26 cellular contexts compared by ENCODE assay signal in genomic region chr15:94991718-94992117, GRCh38.
"Had no signal": no experiment of that assay in that cellular context is flagged by ENCODE, and none has a peak within 500 bp of the region (broad histone marks: within the 10 kb centered on the region; RNA-seq: fewer than 3 reads in every experiment).

No MANE protein-coding gene starts in this region.

- H3K9me3 ChIP-seq: testis, thoracic aorta, thyroid gland, upper lobe of left lung, upper lobe of right lung, uterus, vagina had no signal

- ATAC-seq: stimulated activated effector memory CD8-positive, alpha-beta T cell treated with anti-CD3 and anti-CD28 coated beads, Interleukin-12 subunit alpha, Interleukin-12 subunit beta, amount 100 ng/mL, for 72 hours; stimulated activated memory B cell treated with anti-CD40 and anti-IgM and Interleukin-4, amounts not matched to agents 10 μg/mL and 1 μg/mL and 100 μg/mL, for 72 hours; stimulated activated naive B cell treated with anti-CD40 and anti-IgM and Interleukin-4, amounts not matched to agents 10 μg/mL and 1 μg/mL and 100 μg/mL, for 72 hours; stimulated activated naive CD8-positive, alpha-beta T cell treated with anti-CD3 and anti-CD28 coated beads, Interleukin-15, amount 100 ng/mL, for 72 hours; stimulated activated naive CD8-positive, alpha-beta T cell treated with anti-CD3 and anti-CD28 coated beads, Interleukin-15, Interleukin-2, amounts not matched to agents 100 U/mL and 50 U/mL, for 24 hours; upper lobe of right lung had no signal

- H3K4me3 ChIP-seq: stomach, suprapubic skin, testis, thoracic aorta, thyroid gland, tibial artery, tibial nerve, transverse colon, upper lobe of left lung, upper lobe of right lung, uterus, vagina had no signal

- DNase-seq: stimulated activated CD4-positive, alpha-beta T cell treated with anti-CD3 and anti-CD28 coated beads, Interleukin-2, amount 100 ng/mL, for 48 hours; stimulated activated CD4-positive, alpha-beta T cell treated with anti-CD3 and anti-CD28 coated beads, Interleukin-4, amount 100 ng/mL, for 1 hour; stimulated activated CD4-positive, alpha-beta T cell treated with anti-CD3 and anti-CD28 coated beads, Interleukin-4, amount 100 ng/mL, for 24 hours; stimulated activated CD4-positive, alpha-beta T cell treated with anti-CD3 and anti-CD28 coated beads, Interleukin-4, amount 100 ng/mL, for 4 hours; stimulated activated CD8-positive, alpha-beta memory T cell treated with anti-CD3 and anti-CD28 coated beads, Interleukin-4, amount 100 ng/mL, for 48 hours; stimulated activated naive B cell treated with anti-CD40 and anti-IgM and Interleukin-4, amounts not matched to agents 10 μg/mL and 1 μg/mL and 100 μg/mL, for 72 hours; stimulated activated naive CD4-positive, alpha-beta T cell; stimulated activated naive CD4-positive, alpha-beta T cell treated with Interleukin-2 at 50 U/mL for 16 hours; stimulated activated naive CD8-positive, alpha-beta T cell treated with anti-CD3 and anti-CD28 coated beads, Interleukin-15, amount 100 ng/mL, for 72 hours; stimulated activated naive CD8-positive, alpha-beta T cell treated with anti-CD3 and anti-CD28 coated beads, Interleukin-15, Interleukin-2, amounts not matched to agents 100 U/mL and 50 U/mL, for 24 hours; stomach; substantia nigra; testis; thyroid gland; tibial artery; transverse colon; trophoblast cell; upper lobe of left lung; upper lobe of right lung; uterus had no signal

- H3K36me3 ChIP-seq: stomach, suprapubic skin, thoracic aorta, thyroid gland, tibial artery, tibial nerve, transverse colon, upper lobe of left lung, upper lobe of right lung, uterus, vagina had no signal

- H3K27ac ChIP-seq: stomach, suprapubic skin, testis, thoracic aorta, thyroid gland, tibial artery, tibial nerve, transverse colon, upper lobe of left lung, upper lobe of right lung, uterus, vagina had no signal

- H3K4me1 ChIP-seq: stomach, suprapubic skin, testis, thyroid gland, tibial artery, tibial nerve, transverse colon, upper lobe of left lung, upper lobe of right lung, uterus, vagina had no signal

- H3K27me3 ChIP-seq: stomach, suprapubic skin, testis, thyroid gland, tibial artery, tibial nerve, transverse colon, upper lobe of left lung, upper lobe of right lung, uterus, vagina had no signal
